8 cellular contexts compared by ENCODE assay signal in genomic region chr4:41214158-41215146, GRCh38. TPM values are rescaled to one million over a fixed set of nuclear protein-coding genes. Genes with fewer than 3 reads are reported as not detected.
DNase-seq lines count a peak whose midpoint lies in the region; ATAC-seq, FAIRE-seq and TF ChIP-seq lines count a peak whose summit lies in the region.

Gene APBB2 (minus strand): TSS chr4:41214542. CDS start chr4:41033254, 181,288 bp downstream.

- peak within 1 kb of the TSS; percentile 66 for H2AFZ ChIP-seq in smooth muscle cell (ENCODE audit: low read depth)

- in situ Hi-C loops in ACHN (cut with HindIII; ENCODE audit: low pct_ligation_motif_present, low pct_unique_long_range_greater_than_20kb, low sequenced_read_pairs) = loop anchor here (25.0 kb wide), 1 partner anchor 277 kb away; no protein-coding TSS in a partner anchor

- TF ChIP-seq CTCF in smooth muscle cell (IDR thresholded peaks at IDR 0.05; ENCODE audit: borderline replicate concordance, insufficient read depth, poor library complexity, severe bottlenecking) = peak; percentile 79

- peak within 1 kb of the TSS; percentile 84 for H3K4me3 Mint-ChIP-seq in T-helper 17 cell

- peak within 1 kb of the TSS; percentile 96 for H3K4me2 ChIP-seq in smooth muscle cell

- FAIRE-seq in GM18507 (lab: Jason Lieb, UNC) = peak; percentile 71

- no peaks in the 10 kb centered on the region for H3K36me3 Mint-ChIP-seq in T-helper 17 cell (ENCODE audit: low read depth)

- peaks cover 20% of the 10 kb centered on the region for H3F3A ChIP-seq in smooth muscle cell (ENCODE audit: low read depth)

- DNase-seq in ACHN (peak; percentile 96), GM18507 (ENCODE audit: extremely low spot score, insufficient read length, low read depth) (peak; percentile 67), NCI-H1694 (lab: John Stamatoyannopoulos, UW) (peak; percentile 82), T-helper 17 cell (no peak), cerebellar nuclear complex (lab: John Stamatoyannopoulos, UW) (peak; percentile 24 to 59), islet precursor cell (peak; percentile 99), smooth muscle cell (lab: John Stamatoyannopoulos, UW; ENCODE audit: unreplicated experiment) (peak; percentile 85)

- no peaks in the 10 kb centered on the region for H3K36me3 ChIP-seq in smooth muscle cell (ENCODE audit: low read depth)

- peaks cover 13% of the 10 kb centered on the region for H3K4me1 ChIP-seq in smooth muscle cell (ENCODE audit: low read depth)

- peak; percentile 44 for ATAC-seq in HG02938 (IDR thresholded peaks at IDR 0.05; ENCODE audit: unreplicated experiment)
- ATAC-seq in T-helper 17 cell = peak; percentile 71

- H3K9me3 ChIP-seq in T-helper 17 cell (ENCODE audit: control insufficient read depth, low read length, poor library complexity, severe bottlenecking) (no peaks in the 10 kb centered on the region), smooth muscle cell (replicated peaks; ENCODE audit: low read depth) (no peaks in the 10 kb centered on the region)

- peaks cover 10% of the 10 kb centered on the region for H4K20me1 ChIP-seq in smooth muscle cell (ENCODE audit: low read depth)

- H3K27me3 ChIP-seq in smooth muscle cell (ENCODE audit: low read depth) = no peaks in the 10 kb centered on the region

- peak within 1 kb of the TSS; percentile 91 for H3K4me3 ChIP-seq in smooth muscle cell

- H3K9ac ChIP-seq in smooth muscle cell (ENCODE audit: low read depth) = peak within 1 kb of the TSS; percentile 79

- H3K27ac ChIP-seq in smooth muscle cell (ENCODE audit: low read depth) = peak within 1 kb of the TSS; percentile 13

- H3K27me3 Mint-ChIP-seq in T-helper 17 cell = peaks cover 60% of the 10 kb centered on the region

- peaks cover 13% of the 10 kb centered on the region for H3K4me1 Mint-ChIP-seq in T-helper 17 cell

- 5% methylated on average over 71 of the region's 75 CpGs for WGBS in smooth muscle cell (ENCODE audit: low lambda C conversion rate)

- peaks cover 45% of the 10 kb centered on the region for H3K79me2 ChIP-seq in smooth muscle cell (ENCODE audit: low read depth)

- H3K27ac Mint-ChIP-seq in T-helper 17 cell = peak within 1 kb of the TSS; percentile 37

RNA-seq across cellular contexts. Expression of gene APBB2, which starts in this region (rescaled TPM):
- under 1 TPM; 0.60 to 0.65 TPM for total RNA-seq in T-helper 17 cell
- total RNA-seq in smooth muscle cell = 60.9 and 83.9 TPM in 2 replicates
- polyA plus RNA-seq in smooth muscle cell = 22.1 and 32.7 TPM in 2 replicates

Comparison
In these comparisons a context has a peak if more than half of its experiments do, and no peak if none do; other contexts are left out.
1. RNA of gene APBB2 (total RNA-seq): 60.9 to 83.9 TPM in smooth muscle cell; 0.60 to 0.65 TPM in T-helper 17 cell; every median in the first group is over 10 times any median in the second.
2. Peak in ATAC-seq in T-helper 17 cell; RNA of the gene not detected or under 1 TPM.
3. DNase-seq: peak in ACHN (single experiment), GM18507 (single experiment), NCI-H1694 (single experiment), cerebellar nuclear complex (2 of 2), islet precursor cell (single experiment) and smooth muscle cell (single experiment); none in T-helper 17 cell (0 of 3).